In genomic region chr6:114558153-114558552, GRCh38 we compare ENCODE assay signal across 17 cellular contexts.
DNase-seq lines count a peak whose midpoint lies in the region; TF ChIP-seq lines count a peak whose summit lies in the region.
"Had no signal": no experiment of that assay in that cellular context is flagged by ENCODE, and none has a peak within 500 bp of the region (broad histone marks: within the 10 kb centered on the region; RNA-seq: fewer than 3 reads in every experiment).

No MANE protein-coding gene starts in this region.

- H4K20me1 ChIP-seq in OCI-LY7 (ENCODE audit: insufficient read depth, low read length), result no peaks in the 10 kb centered on the region

- no peak overlapping the region for H3K27ac Mint-ChIP-seq in CD14-positive monocyte
- H3K27ac Mint-ChIP-seq: CD4-positive, CD25-positive, alpha-beta regulatory T cell; CD8-positive, alpha-beta T cell; HFFc6 had no signal

- peaks cover 0 to 2% (median 0%) of the 10 kb centered on the region in 3 donors for H3K27me3 Mint-ChIP-seq in CD14-positive monocyte (ENCODE audit: low read depth in 3 of 3)
- H3K27me3 Mint-ChIP-seq: CD4-positive, CD25-positive, alpha-beta regulatory T cell had no signal

- no peaks in the 10 kb centered on the region for H3K79me2 ChIP-seq in OCI-LY7 (ENCODE audit: insufficient read depth, low read depth, low read length)

- no peaks in the 10 kb centered on the region for H3K4me1 Mint-ChIP-seq in CD14-positive monocyte
- H3K4me1 Mint-ChIP-seq: CD4-positive, CD25-positive, alpha-beta regulatory T cell had no signal

- H3K4me3 Mint-ChIP-seq in CD14-positive monocyte, result no peak overlapping the region
- H3K4me3 Mint-ChIP-seq: CD4-positive, CD25-positive, alpha-beta regulatory T cell; CD8-positive, alpha-beta T cell; HFFc6 had no signal

- no peak overlapping the region for H3K4me3 ChIP-seq in OCI-LY7 (ENCODE audit: low read depth, low read length, poor library complexity, severe bottlenecking)
- H3K4me3 ChIP-seq: HAP-1 had no signal

- DNase-seq in NCI-H82 (lab: John Stamatoyannopoulos, UW) (peak; percentile 37), NCI-H82 treated with DMSO at 0.1 percent for 48 hours (lab: John Stamatoyannopoulos, UW; ENCODE audit: unreplicated experiment) (no peak), SK-N-DZ (ENCODE audit: low spot score) (peak; percentile 88), left kidney (ENCODE audit: low read depth, low spot score) (peak; percentile 16), CD14-positive monocyte (ENCODE audit: low spot score) (no peak), OCI-LY7 (ENCODE audit: low spot score) (no peak)
- DNase-seq: C1 segment of cervical spinal cord; Caco-2; CD4-positive, CD25-positive, alpha-beta regulatory T cell; CD8-positive, alpha-beta T cell; DMS53; DMS79 treated with DMSO at 0.1 percent for 48 hours; GF-D8; GOT3; HFFc6 had no signal

- no peaks in the 10 kb centered on the region for H3K36me3 Mint-ChIP-seq in CD14-positive monocyte
- H3K36me3 Mint-ChIP-seq: CD4-positive, CD25-positive, alpha-beta regulatory T cell; CD8-positive, alpha-beta T cell had no signal

- CTCF ChIA-PET in OCI-LY7 (lab: Charles Lee; ENCODE audit: unreplicated experiment), result no interaction called here

- TF ChIP-seq CTCF in CD14-positive monocyte (IDR thresholded peaks at IDR 0.05) (no peak), OCI-LY7 (conservative IDR thresholded peaks at IDR 0.05; ENCODE audit: low read length) (no peak)

- H2AFZ ChIP-seq in OCI-LY7 (ENCODE audit: low read length), result no peak overlapping the region

- no peaks in the 10 kb centered on the region for H3K4me1 ChIP-seq in OCI-LY7 (ENCODE audit: insufficient read depth, low read length, poor library complexity, severe bottlenecking)
- H3K4me1 ChIP-seq: Caco-2 had no signal

- BruUV-seq in OCI-LY7 (replicated peaks; lab: Mats Ljungman, UMichigan), result no TSS peak

- H3K36me3 ChIP-seq in OCI-LY7 (ENCODE audit: insufficient read depth, low read length), result no peaks in the 10 kb centered on the region
- H3K36me3 ChIP-seq: HAP-1 had no signal

- H3K27ac ChIP-seq in OCI-LY7 (ENCODE audit: low read depth, low read length, poor library complexity, severe bottlenecking), result no peak overlapping the region
- H3K27ac ChIP-seq: 22Rv1 had no signal

- peaks cover 2 to 15% (median 7%) of the 10 kb centered on the region in 7 donors for H3K9me3 Mint-ChIP-seq in CD14-positive monocyte

- H3K4me2 ChIP-seq in OCI-LY7 (ENCODE audit: low read length), result no peak overlapping the region

- intact Hi-C loops in CD14-positive monocyte (cut with micrococcal nuclease) (no loop called here), OCI-LY7 (cut with micrococcal nuclease; ENCODE audit: unreplicated experiment) (no loop called here)

- POLR2A ChIA-PET in OCI-LY7 (lab: Charles Lee), result no interaction called here

- H3K9me3 ChIP-seq in OCI-LY7 (ENCODE audit: low read length), result no peaks in the 10 kb centered on the region
- H3K9me3 ChIP-seq: Caco-2, HAP-1 had no signal

- H3K9me2 ChIP-seq in OCI-LY7 (ENCODE audit: insufficient read depth, low read length), result no peaks in the 10 kb centered on the region

Comparison
In these comparisons a context has a peak if more than half of its experiments do, and no peak if none do; other contexts are left out.
1. DNase-seq: peak in NCI-H82 (single experiment), SK-N-DZ (single experiment) and left kidney (single experiment); none in NCI-H82 treated with DMSO at 0.1 percent for 48 hours (single experiment), CD14-positive monocyte (single experiment) and OCI-LY7 (single experiment).